Comparison of ENCODE assay signal across 1 cellular context in the genomic region with DNA sequence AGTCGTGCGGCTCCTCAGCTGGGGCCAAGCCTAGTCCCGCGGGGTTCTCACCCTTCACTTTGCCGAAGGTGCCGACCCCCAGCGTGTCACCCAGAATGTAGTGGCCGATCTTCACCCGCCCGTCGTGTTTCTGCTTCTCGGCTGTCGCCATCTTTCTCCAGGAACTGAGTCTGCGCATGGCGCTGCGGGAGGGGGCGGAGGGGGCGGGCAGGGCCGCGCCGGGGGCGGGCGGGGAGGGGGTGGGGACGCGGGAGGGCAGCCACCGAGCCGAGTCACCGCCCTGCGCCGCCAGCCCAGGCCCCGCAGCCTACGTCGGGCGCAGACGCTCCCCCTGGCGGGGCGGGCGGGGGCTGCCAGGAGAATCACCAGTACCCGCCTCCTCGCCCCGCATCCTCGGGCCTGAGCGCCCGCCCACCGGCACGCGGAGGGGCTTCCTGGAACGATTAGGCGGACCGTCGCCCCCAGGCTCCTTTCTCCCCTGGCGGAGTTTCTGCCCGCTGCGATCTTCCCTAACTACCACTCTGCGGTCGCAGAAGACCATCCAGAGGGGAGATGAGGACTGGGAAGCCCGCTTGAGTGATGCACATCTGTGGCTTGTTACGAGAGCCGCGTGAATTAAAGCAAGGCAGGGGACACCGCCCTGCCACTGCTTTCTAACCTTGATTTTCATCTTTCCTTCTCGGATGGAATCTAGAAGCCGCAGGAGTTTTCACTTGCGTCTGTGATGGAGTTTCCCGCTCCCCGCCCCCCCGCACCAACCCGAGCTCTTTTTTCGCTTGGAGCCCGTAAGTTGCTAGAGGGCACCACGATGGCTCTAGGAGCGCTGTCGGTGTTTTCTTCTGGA.
TF ChIP-seq lines count a peak whose summit lies in the region.

A gene (minus strand): TSS at position 363 of the 844 bp plus-strand sequence. CDS start 185 bp downstream, at position 178.

TF ChIP-seq in WTC11, 78 proteins besides CTCF, POLR2A, EP300 and RAD21 (continued from another document):
- TF ChIP-seq, protein P1, sequence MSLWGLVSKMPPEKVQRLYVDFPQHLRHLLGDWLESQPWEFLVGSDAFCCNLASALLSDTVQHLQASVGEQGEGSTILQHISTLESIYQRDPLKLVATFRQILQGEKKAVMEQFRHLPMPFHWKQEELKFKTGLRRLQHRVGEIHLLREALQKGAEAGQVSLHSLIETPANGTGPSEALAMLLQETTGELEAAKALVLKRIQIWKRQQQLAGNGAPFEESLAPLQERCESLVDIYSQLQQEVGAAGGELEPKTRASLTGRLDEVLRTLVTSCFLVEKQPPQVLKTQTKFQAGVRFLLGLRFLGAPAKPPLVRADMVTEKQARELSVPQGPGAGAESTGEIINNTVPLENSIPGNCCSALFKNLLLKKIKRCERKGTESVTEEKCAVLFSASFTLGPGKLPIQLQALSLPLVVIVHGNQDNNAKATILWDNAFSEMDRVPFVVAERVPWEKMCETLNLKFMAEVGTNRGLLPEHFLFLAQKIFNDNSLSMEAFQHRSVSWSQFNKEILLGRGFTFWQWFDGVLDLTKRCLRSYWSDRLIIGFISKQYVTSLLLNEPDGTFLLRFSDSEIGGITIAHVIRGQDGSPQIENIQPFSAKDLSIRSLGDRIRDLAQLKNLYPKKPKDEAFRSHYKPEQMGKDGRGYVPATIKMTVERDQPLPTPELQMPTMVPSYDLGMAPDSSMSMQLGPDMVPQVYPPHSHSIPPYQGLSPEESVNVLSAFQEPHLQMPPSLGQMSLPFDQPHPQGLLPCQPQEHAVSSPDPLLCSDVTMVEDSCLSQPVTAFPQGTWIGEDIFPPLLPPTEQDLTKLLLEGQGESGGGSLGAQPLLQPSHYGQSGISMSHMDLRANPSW (CRISPR knock-in tag; conservative IDR thresholded peaks at IDR 0.05; ENCODE audit: low read depth): no peak
- TF ChIP-seq FOXK1 (CRISPR knock-in tag; IDR thresholded peaks at IDR 0.05) (0 out of 2 replicates have a peak, but pooled peaks have one; percentile 31), ZNF416 (CRISPR knock-in tag; IDR thresholded peaks at IDR 0.05) (0 out of 2 replicates have a peak, but pooled peaks have one; percentile 19), NFATC4 (CRISPR knock-in tag; IDR thresholded peaks at IDR 0.05) (no peak), SP1 (CRISPR knock-in tag; conservative IDR thresholded peaks at IDR 0.05) (peak; percentile 59), ZNF219 (CRISPR knock-in tag; IDR thresholded peaks at IDR 0.05; ENCODE audit: borderline replicate concordance) (no peak), NR1H2 (CRISPR knock-in tag; IDR thresholded peaks at IDR 0.05) (no peak), FOXP1 (CRISPR knock-in tag; IDR thresholded peaks at IDR 0.05; ENCODE audit: borderline replicate concordance) (0 out of 2 replicates have a peak, but pooled peaks have one; percentile 54), ZNF317 (CRISPR knock-in tag; IDR thresholded peaks at IDR 0.05; ENCODE audit: borderline replicate concordance, low read depth) (no peak)
- TF ChIP-seq, protein P2, sequence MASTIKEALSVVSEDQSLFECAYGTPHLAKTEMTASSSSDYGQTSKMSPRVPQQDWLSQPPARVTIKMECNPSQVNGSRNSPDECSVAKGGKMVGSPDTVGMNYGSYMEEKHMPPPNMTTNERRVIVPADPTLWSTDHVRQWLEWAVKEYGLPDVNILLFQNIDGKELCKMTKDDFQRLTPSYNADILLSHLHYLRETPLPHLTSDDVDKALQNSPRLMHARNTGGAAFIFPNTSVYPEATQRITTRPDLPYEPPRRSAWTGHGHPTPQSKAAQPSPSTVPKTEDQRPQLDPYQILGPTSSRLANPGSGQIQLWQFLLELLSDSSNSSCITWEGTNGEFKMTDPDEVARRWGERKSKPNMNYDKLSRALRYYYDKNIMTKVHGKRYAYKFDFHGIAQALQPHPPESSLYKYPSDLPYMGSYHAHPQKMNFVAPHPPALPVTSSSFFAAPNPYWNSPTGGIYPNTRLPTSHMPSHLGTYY (CRISPR knock-in tag; IDR thresholded peaks at IDR 0.05): no peak
- TF ChIP-seq, protein P3, sequence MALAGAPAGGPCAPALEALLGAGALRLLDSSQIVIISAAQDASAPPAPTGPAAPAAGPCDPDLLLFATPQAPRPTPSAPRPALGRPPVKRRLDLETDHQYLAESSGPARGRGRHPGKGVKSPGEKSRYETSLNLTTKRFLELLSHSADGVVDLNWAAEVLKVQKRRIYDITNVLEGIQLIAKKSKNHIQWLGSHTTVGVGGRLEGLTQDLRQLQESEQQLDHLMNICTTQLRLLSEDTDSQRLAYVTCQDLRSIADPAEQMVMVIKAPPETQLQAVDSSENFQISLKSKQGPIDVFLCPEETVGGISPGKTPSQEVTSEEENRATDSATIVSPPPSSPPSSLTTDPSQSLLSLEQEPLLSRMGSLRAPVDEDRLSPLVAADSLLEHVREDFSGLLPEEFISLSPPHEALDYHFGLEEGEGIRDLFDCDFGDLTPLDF (CRISPR knock-in tag; IDR thresholded peaks at IDR 0.05): 0 out of 2 replicates have a peak, but pooled peaks have one; percentile 22
